16 cellular contexts compared by ENCODE assay signal in genomic region chr1:173249349-173249748, GRCh38. TPM values are rescaled to one million over a fixed set of nuclear protein-coding genes. Genes with fewer than 3 reads are reported as not detected.
DNase-seq lines count a peak whose midpoint lies in the region; ATAC-seq and TF ChIP-seq lines count a peak whose summit lies in the region.
"Had no signal": no experiment of that assay in that cellular context is flagged by ENCODE, and none has a peak within 500 bp of the region (broad histone marks: within the 10 kb centered on the region; RNA-seq: fewer than 3 reads in every experiment).

No MANE protein-coding gene starts in this region.

- no peak overlapping the region for H3K27ac ChIP-seq in HEK293 (ENCODE audit: extremely low read depth, low read depth, low read length)
- H3K27ac ChIP-seq: PC-9, tibial artery had no signal

- in situ Hi-C loops in astrocyte of the spinal cord (cut with HindIII; ENCODE audit: low sequenced_read_pairs), result no loop called here

- DNase-seq in astrocyte of the spinal cord (ENCODE audit: low read depth, low spot score) (peak; percentile 45), fibroblast of villous mesenchyme (ENCODE audit: low read depth) (peak; percentile 31), renal cortical epithelial cell (ENCODE audit: low read depth) (peak; percentile 49), NCI-H1694 (lab: John Stamatoyannopoulos, UW) (no peak), progenitor cell of endocrine pancreas (ENCODE audit: low spot score, unreplicated experiment) (no peak)
- no peak for DNase-seq in stimulated activated CD4-positive, alpha-beta T cell treated with anti-CD3 and anti-CD28 coated beads, Interleukin-2, amount 100 ng/mL, for 24 hours
- DNase-seq: activated CD4-positive, alpha-beta T cell treated with anti-CD3 and anti-CD28 coated beads, Interleukin-2, amount 10 ng/mL, durations not matched to agents 24 days and 14 days; activated naive CD4-positive, alpha-beta T cell; MV-4-11; NCI-H524 treated with DMSO at 0.1 percent for 48 hours; PC-9; tibial artery had no signal

- H3K27me3 Mint-ChIP-seq in progenitor cell of endocrine pancreas, result no peaks in the 10 kb centered on the region
- H3K27me3 Mint-ChIP-seq: dendritic cell treated with granulocyte-macrophage colony-stimulating factor and Interleukin-4, amounts not matched to agents 40 ng/mL and 50 ng/mL, for 4 days had no signal

- H3K36me3 Mint-ChIP-seq in progenitor cell of endocrine pancreas (ENCODE audit: insufficient read depth), result no peaks in the 10 kb centered on the region
- H3K36me3 Mint-ChIP-seq: stimulated activated effector memory CD8-positive, alpha-beta T cell treated with anti-CD3 and anti-CD28 coated beads, Interleukin-12 subunit alpha, Interleukin-12 subunit beta, amount 100 ng/mL, for 72 hours had no signal

- H3K27ac Mint-ChIP-seq in progenitor cell of endocrine pancreas, result no peak overlapping the region
- H3K27ac Mint-ChIP-seq: activated CD4-positive, alpha-beta T cell treated with anti-CD3 and anti-CD28 coated beads, Interleukin-2, amount 10 ng/mL, durations not matched to agents 24 days and 14 days; dendritic cell treated with granulocyte-macrophage colony-stimulating factor and Interleukin-4, amounts not matched to agents 40 ng/mL and 50 ng/mL, for 4 days; stimulated activated effector memory CD8-positive, alpha-beta T cell treated with anti-CD3 and anti-CD28 coated beads, Interleukin-12 subunit alpha, Interleukin-12 subunit beta, amount 100 ng/mL, for 72 hours had no signal

- TF ChIP-seq CTCF in HEK293 (tag by site-specific recombination; IDR thresholded peaks at IDR 0.05) (no peak), astrocyte of the spinal cord (IDR thresholded peaks at IDR 0.05; ENCODE audit: low read depth, low read length) (no peak), fibroblast of villous mesenchyme (IDR thresholded peaks at IDR 0.05; ENCODE audit: insufficient read depth, low read depth, low read length) (no peak), progenitor cell of endocrine pancreas (IDR thresholded peaks at IDR 0.05; ENCODE audit: unreplicated experiment) (no peak)

- no peak overlapping the region for H3K4me3 ChIP-seq in HEK293 (ENCODE audit: low read depth, low read length)
- H3K4me3 ChIP-seq in astrocyte of the spinal cord (ENCODE audit: low read depth, low read length), result no peak overlapping the region
- no peak overlapping the region for H3K4me3 ChIP-seq in fibroblast of villous mesenchyme (ENCODE audit: low read depth, low read length)
- H3K4me3 ChIP-seq: PC-9, tibial artery had no signal

- H3K9me3 ChIP-seq in HEK293 (ENCODE audit: control insufficient read depth, insufficient read depth, low read depth, low read length), result no peaks in the 10 kb centered on the region
- H3K9me3 ChIP-seq: tibial artery had no signal

- H3K4me1 Mint-ChIP-seq in progenitor cell of endocrine pancreas (ENCODE audit: low read depth), result no peaks in the 10 kb centered on the region
- H3K4me1 Mint-ChIP-seq: activated CD4-positive, alpha-beta T cell treated with anti-CD3 and anti-CD28 coated beads, Interleukin-2, amount 10 ng/mL, durations not matched to agents 24 days and 14 days; stimulated activated effector memory CD8-positive, alpha-beta T cell treated with anti-CD3 and anti-CD28 coated beads, Interleukin-12 subunit alpha, Interleukin-12 subunit beta, amount 100 ng/mL, for 72 hours had no signal

- no peak for ATAC-seq in HG03457 (IDR thresholded peaks at IDR 0.05; ENCODE audit: unreplicated experiment)
- ATAC-seq: stimulated activated effector memory CD8-positive, alpha-beta T cell treated with anti-CD3 and anti-CD28 coated beads, Interleukin-12 subunit alpha, Interleukin-12 subunit beta, amount 100 ng/mL, for 72 hours had no signal

- no peaks in the 10 kb centered on the region for H3K4me1 ChIP-seq in HEK293 (ENCODE audit: control insufficient read depth, insufficient read depth, low read length)
- H3K4me1 ChIP-seq: tibial artery had no signal

- H3K36me3 ChIP-seq in HEK293 (ENCODE audit: control insufficient read depth in 2 of 2, insufficient read depth in 1 of 2, low read length in 2 of 2), result no peaks in the 10 kb centered on the region
- H3K36me3 ChIP-seq: tibial artery had no signal

- H3K4me3 Mint-ChIP-seq in progenitor cell of endocrine pancreas (ENCODE audit: low read depth), result no peak overlapping the region
- H3K4me3 Mint-ChIP-seq: activated CD4-positive, alpha-beta T cell treated with anti-CD3 and anti-CD28 coated beads, Interleukin-2, amount 10 ng/mL, durations not matched to agents 24 days and 14 days; dendritic cell treated with granulocyte-macrophage colony-stimulating factor and Interleukin-4, amounts not matched to agents 40 ng/mL and 50 ng/mL, for 4 days; stimulated activated effector memory CD8-positive, alpha-beta T cell treated with anti-CD3 and anti-CD28 coated beads, Interleukin-12 subunit alpha, Interleukin-12 subunit beta, amount 100 ng/mL, for 72 hours had no signal

- POLR2A ChIA-PET in HEK293 (lab: Yijun Ruan, JAX), result no interaction called here

- H3K9me3 Mint-ChIP-seq in progenitor cell of endocrine pancreas (ENCODE audit: low read depth), result no peaks in the 10 kb centered on the region
- H3K9me3 Mint-ChIP-seq: activated CD4-positive, alpha-beta T cell treated with anti-CD3 and anti-CD28 coated beads, Interleukin-2, amount 10 ng/mL, durations not matched to agents 24 days and 14 days; dendritic cell treated with granulocyte-macrophage colony-stimulating factor and Interleukin-4, amounts not matched to agents 40 ng/mL and 50 ng/mL, for 4 days; stimulated activated effector memory CD8-positive, alpha-beta T cell treated with anti-CD3 and anti-CD28 coated beads, Interleukin-12 subunit alpha, Interleukin-12 subunit beta, amount 100 ng/mL, for 72 hours had no signal

- CTCF ChIA-PET in HEK293 (lab: Yijun Ruan, JAX), result no interaction called here

TF ChIP-seq in HEK293, 187 proteins besides CTCF, POLR2A, EP300 and RAD21:
- TF ChIP-seq ZNF548 (tag by site-specific recombination; IDR thresholded peaks at IDR 0.05) (no peak), ZFP3 (tag by site-specific recombination; IDR thresholded peaks at IDR 0.05; ENCODE audit: low read depth) (no peak), ZFHX2 (tag by site-specific recombination; conservative IDR thresholded peaks at IDR 0.05) (0 out of 2 replicates have a peak, but pooled peaks have one; percentile 14), HIC1 (tag by site-specific recombination; IDR thresholded peaks at IDR 0.05) (no peak), ZNF2 (tag by site-specific recombination; IDR thresholded peaks at IDR 0.05) (no peak), SP3 (tag by site-specific recombination; IDR thresholded peaks at IDR 0.05) (no peak), RBAK (tag by site-specific recombination; IDR thresholded peaks at IDR 0.05) (no peak), ZNF184 (tag by site-specific recombination; IDR thresholded peaks at IDR 0.05) (no peak), ZNF398 (tag by site-specific recombination; IDR thresholded peaks at IDR 0.05) (no peak), KLF1 (tag by site-specific recombination; IDR thresholded peaks at IDR 0.05) (peak; percentile 88)
TF ChIP-seq in HEK293: peak in this region for 2.

RNA-seq across cellular contexts. Expression of gene TNFSF4, which starts 42.2 kb away (rescaled TPM):
- total RNA-seq in fibroblast of villous mesenchyme (45.1 and 127 TPM in 2 replicates), renal cortical epithelial cell (0.75 and 1.2 TPM in 2 replicates), progenitor cell of endocrine pancreas (1.3 and 1.7 TPM in 2 replicates)

Comparison
In these comparisons a context has a peak if more than half of its experiments do, and no peak if none do; other contexts are left out.
1. DNase-seq: peak in astrocyte of the spinal cord (single experiment), fibroblast of villous mesenchyme (single experiment) and renal cortical epithelial cell (single experiment); none in stimulated activated CD4-positive, alpha-beta T cell treated with anti-CD3 and anti-CD28 coated beads, Interleukin-2, amount 100 ng/mL, for 24 hours (0 of 2), NCI-H1694 (single experiment) and progenitor cell of endocrine pancreas (single experiment).
2. RNA of gene TNFSF4, which starts 42.2 kb away (total RNA-seq): 45.1 to 127 TPM in fibroblast of villous mesenchyme; 1.3 to 1.7 TPM in progenitor cell of endocrine pancreas and 0.75 to 1.2 TPM in renal cortical epithelial cell; every median in the first group is over 10 times any median in the second.